ENCODE assay signal across 1 cellular context in genomic region chr9:34896112-34896511, GRCh38.
TF ChIP-seq lines count a peak whose summit lies in the region.

No MANE protein-coding gene starts in this region.

TF ChIP-seq in SK-N-SH, 30 proteins besides CTCF, POLR2A, EP300 and RAD21 (continued from another document):
- no peak for TF ChIP-seq REST (IDR thresholded peaks at IDR 0.05; ENCODE audit: low read depth, low read length)
- TF ChIP-seq RXRA (IDR thresholded peaks at IDR 0.05; ENCODE audit: borderline replicate concordance, low read depth) = no peak
- TF ChIP-seq, protein P1, sequence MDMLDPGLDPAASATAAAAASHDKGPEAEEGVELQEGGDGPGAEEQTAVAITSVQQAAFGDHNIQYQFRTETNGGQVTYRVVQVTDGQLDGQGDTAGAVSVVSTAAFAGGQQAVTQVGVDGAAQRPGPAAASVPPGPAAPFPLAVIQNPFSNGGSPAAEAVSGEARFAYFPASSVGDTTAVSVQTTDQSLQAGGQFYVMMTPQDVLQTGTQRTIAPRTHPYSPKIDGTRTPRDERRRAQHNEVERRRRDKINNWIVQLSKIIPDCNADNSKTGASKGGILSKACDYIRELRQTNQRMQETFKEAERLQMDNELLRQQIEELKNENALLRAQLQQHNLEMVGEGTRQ (IDR thresholded peaks at IDR 0.05; ENCODE audit: borderline replicate concordance, low read depth, low read length) = no peak
- no peak for TF ChIP-seq MEF2A (IDR thresholded peaks at IDR 0.05; ENCODE audit: borderline replicate concordance, low read depth)
- TF ChIP-seq RFX5 (IDR thresholded peaks at IDR 0.05; ENCODE audit: low read length) = no peak
- no peak for TF ChIP-seq FOXM1 (IDR thresholded peaks at IDR 0.05; ENCODE audit: low read depth)
- no peak for TF ChIP-seq CHD2 (IDR thresholded peaks at IDR 0.05; ENCODE audit: low read length, partially characterized antibody)
- no peak for TF ChIP-seq TCF12 (IDR thresholded peaks at IDR 0.05)
- no peak for TF ChIP-seq MXI1 (IDR thresholded peaks at IDR 0.05; ENCODE audit: low read depth, low read length)
- no peak for TF ChIP-seq GATA2 (CRISPR knock-in tag; IDR thresholded peaks at IDR 0.05)
- TF ChIP-seq SMC3 (IDR thresholded peaks at IDR 0.05; ENCODE audit: low read depth, low read length) = no peak
